Comparison of ENCODE assay signal across 2 cellular contexts in genomic region chr1:225908773-225909172, GRCh38.
TF ChIP-seq lines count a peak whose summit lies in the region.

No MANE protein-coding gene starts in this region.

TF ChIP-seq in Ishikawa, 13 proteins besides CTCF, POLR2A, EP300 and RAD21:
- TF ChIP-seq TCF12 (IDR thresholded peaks at IDR 0.05; ENCODE audit: low read depth): 0 out of 2 replicates have a peak, but pooled peaks have one; percentile 30
- 0 out of 2 replicates have a peak, but pooled peaks have one; percentile 40 for TF ChIP-seq TEAD4 (IDR thresholded peaks at IDR 0.05)
- no peak for TF ChIP-seq REST (IDR thresholded peaks at IDR 0.05; ENCODE audit: low read depth)

TF ChIP-seq in H1, 55 proteins besides CTCF, POLR2A, EP300 and RAD21:
- TF ChIP-seq CHD1 (IDR thresholded peaks at IDR 0.05; ENCODE audit: low read depth, low read length): no peak
- no peak for TF ChIP-seq SP2 (IDR thresholded peaks at IDR 0.05; ENCODE audit: low read length)
- TF ChIP-seq JUN (IDR thresholded peaks at IDR 0.05; ENCODE audit: low read depth, low read length): no peak
- TF ChIP-seq RBBP5 (IDR thresholded peaks at IDR 0.05; ENCODE audit: borderline replicate concordance, low read depth, low read length): no peak
- TF ChIP-seq CHD7 (IDR thresholded peaks at IDR 0.05; ENCODE audit: insufficient replicate concordance, low read length): no peak
- no peak for TF ChIP-seq ATF2 (IDR thresholded peaks at IDR 0.05; ENCODE audit: low read length)
- TF ChIP-seq SP1 (IDR thresholded peaks at IDR 0.05; ENCODE audit: low read depth, low read length): no peak
- TF ChIP-seq GABPA (IDR thresholded peaks at IDR 0.05; ENCODE audit: borderline replicate concordance, insufficient read depth, low read length): no peak
- TF ChIP-seq HDAC6 (IDR thresholded peaks at IDR 0.05; ENCODE audit: low read depth, low read length): no peak
- no peak for TF ChIP-seq PHF8 (conservative IDR thresholded peaks at IDR 0.05; ENCODE audit: low read depth, low read length)
- TF ChIP-seq CREB1 (IDR thresholded peaks at IDR 0.05): no peak
- no peak for TF ChIP-seq CTBP2 (IDR thresholded peaks at IDR 0.05; ENCODE audit: borderline replicate concordance, insufficient read depth, insufficient read length, low read length)
- no peak for TF ChIP-seq CBX5 (IDR thresholded peaks at IDR 0.05; ENCODE audit: low read depth, low read length)
- TF ChIP-seq RNF2 (IDR thresholded peaks at IDR 0.05; ENCODE audit: borderline replicate concordance, low read depth, low read length, missing control alignments, poor library complexity, severe bottlenecking): no peak
- TF ChIP-seq EGR1 (IDR thresholded peaks at IDR 0.05; ENCODE audit: borderline replicate concordance, low read depth, low read length): no peak
